ENCODE assay signal across 8 cellular contexts in genomic region chr7:151519765-151520418, GRCh38. TPM values are rescaled to one million over a fixed set of nuclear protein-coding genes. Genes with fewer than 3 reads are reported as not detected.
A peak's percentile ranks its signal among the peaks of the same experiment; 100 is the strongest.
DNase-seq lines count a peak whose midpoint lies in the region; ATAC-seq lines count a peak whose summit lies in the region.

RHEB (minus strand) TSS chr7:151519895; CDS start chr7:151519511, 384 bp downstream.

- H3K36me3 ChIP-seq in CD4-positive, alpha-beta memory T cell (ENCODE audit: insufficient read depth, low read length) = no peaks in the 10 kb centered on the region

- POLR2A ChIA-PET in CD4-positive, alpha-beta memory T cell (lab: Charles Lee; ENCODE audit: partially characterized antibody) = interaction anchor here (0.7 to 3.8 kb wide), 6 partner anchors 30 to 1896 kb away, joined by 3 to 45 read pairs (median 4); partner anchors contain the start of genes ABCF2 and PRKAG2

- intact Hi-C loops in CD4-positive, alpha-beta memory T cell (cut with micrococcal nuclease) = loop anchor here (1.0 to 10.0 kb wide), 9 partner anchors 38 to 917 kb away; partner anchors contain the start of genes KMT2C and PRKAG2

- peak; percentile 98 for DNase-seq in CD4-positive, alpha-beta memory T cell
- DNase-seq in HS-27A (ENCODE audit: low read depth) (peak; percentile 92), NK-92 (lab: John Stamatoyannopoulos, UW; ENCODE audit: unreplicated experiment) (peak; percentile 97), lung microvascular endothelial cell (ENCODE audit: low read depth in 2 of 2) (peak; percentile 100)
- peak; percentile 99 for DNase-seq in activated CD8-positive, alpha-beta memory T cell treated with anti-CD3 and anti-CD28 coated beads for 24 hours
- peak; percentile 99 for DNase-seq in effector CD8-positive, alpha-beta T cell (lab: John Stamatoyannopoulos, UW)
- peak; percentile 95 to 99 (median 96) for DNase-seq in stimulated activated CD4-positive, alpha-beta T cell treated with anti-CD3 and anti-CD28 coated beads, TNF-alpha, amount 100 ng/mL, for 48 hours (ENCODE audit: low read depth in 3 of 3)

- CTCF ChIA-PET in CD4-positive, alpha-beta memory T cell (lab: Charles Lee; ENCODE audit: partially characterized antibody) = interaction anchor here (1.3 kb wide), 1 partner anchor 113 kb away, joined by 3 read pairs; no protein-coding TSS in a partner anchor

- no peaks in the 10 kb centered on the region for H3K9me3 ChIP-seq in CD4-positive, alpha-beta memory T cell (ENCODE audit: control insufficient read depth in 1 of 2, low read length in 2 of 2)

- H3K27me3 ChIP-seq in CD4-positive, alpha-beta memory T cell (ENCODE audit: insufficient read depth, low read length) = no peaks in the 10 kb centered on the region

- H3K4me3 Mint-ChIP-seq in CD4-positive, alpha-beta memory T cell = peak within 1 kb of the TSS; percentile 92 to 100 (median 95)

- peak within 1 kb of the TSS; percentile 58 to 82 for H3K4me3 ChIP-seq in CD4-positive, alpha-beta memory T cell (ENCODE audit: low read length in 2 of 2)

- peaks cover 0 to 2% (median 0%) of the 10 kb centered on the region in 8 donors for H3K9me3 Mint-ChIP-seq in CD4-positive, alpha-beta memory T cell

- peak within 1 kb of the TSS; percentile 80 for H3K27ac ChIP-seq in CD4-positive, alpha-beta memory T cell (ENCODE audit: low read depth, low read length)

- ATAC-seq in GM19467 (IDR thresholded peaks at IDR 0.05; ENCODE audit: unreplicated experiment) = peak; percentile 74

- H3K27ac Mint-ChIP-seq in CD4-positive, alpha-beta memory T cell = peak within 1 kb of the TSS; percentile 97 to 100 (median 99)

- H3K4me1 ChIP-seq in CD4-positive, alpha-beta memory T cell (ENCODE audit: insufficient read depth, low read length) = peaks cover 44% of the 10 kb centered on the region

- peaks cover 28 to 46% (median 38%) of the 10 kb centered on the region in 4 donors for H3K4me1 Mint-ChIP-seq in CD4-positive, alpha-beta memory T cell

- peaks cover 0 to 1% of the 10 kb centered on the region in 2 donors for H3K27me3 Mint-ChIP-seq in CD4-positive, alpha-beta memory T cell

- H3K36me3 Mint-ChIP-seq in CD4-positive, alpha-beta memory T cell = peaks cover 0 to 12% of the 10 kb centered on the region in 2 donors

RNA-seq across cellular contexts. Expression of gene RHEB, which starts in this region (rescaled TPM):
- total RNA-seq in CD4-positive, alpha-beta memory T cell = 10 to 100 TPM; 40.8 to 45.1 TPM
- 10 to 100 TPM; 83.0 to 83.2 TPM for polyA plus RNA-seq in CD4-positive, alpha-beta memory T cell
- 42.1 and 50.0 TPM in 2 replicates for total RNA-seq in lung microvascular endothelial cell

Comparison
In these comparisons a context has a peak if more than half of its experiments do, and no peak if none do; other contexts are left out.
1. Peak in every context shown above with its lines: DNase-seq, ATAC-seq, H3K4me3 ChIP-seq and H3K27ac ChIP-seq.